ENCODE assay signal across 14 cellular contexts in the genomic region with DNA sequence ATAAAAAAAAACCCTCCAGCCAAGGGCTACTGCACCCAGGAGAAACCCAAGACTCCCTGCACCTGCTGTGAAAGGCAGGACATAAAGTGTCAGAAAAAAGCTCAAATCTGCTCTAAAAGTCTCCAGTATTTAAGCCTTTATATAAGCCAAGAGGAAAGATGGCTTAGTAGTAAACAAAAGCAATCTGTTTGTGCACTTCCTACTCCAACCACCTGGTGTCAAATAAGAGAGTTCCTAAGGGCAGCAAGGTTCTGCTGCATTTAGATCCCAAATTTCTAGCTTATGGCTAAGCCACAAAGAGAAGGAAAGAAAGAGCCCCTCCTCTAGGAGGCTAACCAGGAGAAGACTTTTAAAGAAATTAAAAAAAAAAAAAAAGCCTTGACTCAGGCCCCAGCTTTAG. TPM values are rescaled to one million over a fixed set of nuclear protein-coding genes. Genes with fewer than 3 reads are reported as not detected.
DNase-seq lines count a peak whose midpoint lies in the region; ATAC-seq, FAIRE-seq and TF ChIP-seq lines count a peak whose summit lies in the region.
"Had no signal": no experiment of that assay in that cellular context is flagged by ENCODE, and none has a peak within 500 bp of the region (broad histone marks: within the 10 kb centered on the region; RNA-seq: fewer than 3 reads in every experiment).

No MANE protein-coding gene starts in this region.

- FAIRE-seq in frontal cortex (lab: Jason Lieb, UNC), result no peak

- DNase-seq in DND-41 (no peak), NCI-H345 (lab: John Stamatoyannopoulos, UW) (peak; percentile 70), epithelial cell of esophagus (ENCODE audit: low read depth) (no peak), NCI-H1694 treated with DMSO at 0.1 percent for 48 hours (lab: John Stamatoyannopoulos, UW) (no peak), frontal cortex (ENCODE audit: low spot score in 2 of 2) (no peak)
- DNase-seq: activated CD8-positive, alpha-beta memory T cell treated with anti-CD3 and anti-CD28 coated beads, Interleukin-2, amount 50 U/mL, for 48 hours; C1 segment of cervical spinal cord; NCI-H2107; stimulated activated CD4-positive, alpha-beta T cell treated with anti-CD3 and anti-CD28 coated beads, Interleukin-4, amount 100 ng/mL, for 4 hours; stimulated activated naive CD4-positive, alpha-beta T cell treated with Interleukin-2 at 50 U/mL for 16 hours had no signal

- no peaks in the 10 kb centered on the region for H3K79me2 ChIP-seq in DND-41 (ENCODE audit: insufficient read depth, low read length)
- no peaks in the 10 kb centered on the region for H3K79me2 ChIP-seq in parathyroid adenoma

- no peaks in the 10 kb centered on the region for H4K20me1 ChIP-seq in DND-41 (ENCODE audit: insufficient read depth, low read length)

- H3K27ac ChIP-seq in DND-41 (ENCODE audit: low read length), result no peak overlapping the region
- H3K27ac ChIP-seq in parathyroid adenoma, result peak overlapping the region; percentile 55
- H3K27ac ChIP-seq: SK-N-MC had no signal

- H3K36me3 ChIP-seq in DND-41 (ENCODE audit: insufficient read depth, low read length) (no peaks in the 10 kb centered on the region), parathyroid adenoma (ENCODE audit: control insufficient read depth, insufficient read depth, low read length) (no peaks in the 10 kb centered on the region)

- no peak overlapping the region for H3K4me3 ChIP-seq in DND-41 (ENCODE audit: low read depth in 1 of 2, low read length in 2 of 2)
- no peak overlapping the region for H3K4me3 ChIP-seq in epithelial cell of esophagus (ENCODE audit: low read length)
- no peak overlapping the region for H3K4me3 ChIP-seq in parathyroid adenoma (ENCODE audit: low read depth, low read length)
- H3K4me3 ChIP-seq: SK-N-MC had no signal

- H2AFZ ChIP-seq in DND-41 (ENCODE audit: low read depth, low read length) (no peak overlapping the region), parathyroid adenoma (peak overlapping the region; percentile 78)

- no peak for ATAC-seq in DND-41 (ENCODE audit: insufficient read depth, low read depth)
- ATAC-seq in GM21717 (IDR thresholded peaks at IDR 0.05; ENCODE audit: unreplicated experiment), result no peak
- ATAC-seq in GM19395 (IDR thresholded peaks at IDR 0.05; ENCODE audit: unreplicated experiment), result no peak

- H3K4me2 ChIP-seq in DND-41 (ENCODE audit: insufficient read depth, low read length) (no peak overlapping the region), parathyroid adenoma (ENCODE audit: low read length) (no peak overlapping the region)

- no peak overlapping the region for H3K9ac ChIP-seq in DND-41 (ENCODE audit: low read depth, low read length)
- H3K9ac ChIP-seq in parathyroid adenoma, result no peak overlapping the region

- H3K9me3 ChIP-seq in DND-41 (ENCODE audit: insufficient read depth, low read length, severe bottlenecking), result no peaks in the 10 kb centered on the region
- no peaks in the 10 kb centered on the region for H3K9me3 ChIP-seq in parathyroid adenoma (ENCODE audit: control insufficient read depth, low read length)

- H3K4me1 ChIP-seq in DND-41 (ENCODE audit: insufficient read depth, low read length) (no peaks in the 10 kb centered on the region), parathyroid adenoma (peaks cover 21% of the 10 kb centered on the region)

- H3K27me3 ChIP-seq in DND-41 (ENCODE audit: insufficient read depth, low read length, poor library complexity) (no peaks in the 10 kb centered on the region), parathyroid adenoma (ENCODE audit: control insufficient read depth, insufficient read depth, low read length) (no peaks in the 10 kb centered on the region)

- TF ChIP-seq CTCF in DND-41 (IDR thresholded peaks at IDR 0.05; ENCODE audit: borderline replicate concordance, extremely low read depth, low read length, poor library complexity, severe bottlenecking) (peak; percentile 6), epithelial cell of esophagus (IDR thresholded peaks at IDR 0.05; ENCODE audit: insufficient read depth, low read depth, low read length, missing control alignments) (peak; percentile 14), parathyroid adenoma (IDR thresholded peaks at IDR 0.05) (no peak)

RNA-seq across cellular contexts. Expression of gene ACSM1, which starts 20.6 kb away (rescaled TPM):
- total RNA-seq in frontal cortex, result not detected
